1 cellular context compared by ENCODE assay signal in genomic region chr15:49622561-49622960, GRCh38.
TF ChIP-seq lines count a peak whose summit lies in the region.

No MANE protein-coding gene starts in this region.

TF ChIP-seq in WTC11, 78 proteins besides CTCF, POLR2A, EP300 and RAD21 (continued from another document):
- TF ChIP-seq E2F1 (CRISPR knock-in tag; IDR thresholded peaks at IDR 0.05), result no peak
- TF ChIP-seq NFYB (CRISPR knock-in tag; conservative IDR thresholded peaks at IDR 0.05; ENCODE audit: low read depth), result no peak
- no peak for TF ChIP-seq ATF3 (CRISPR knock-in tag; conservative IDR thresholded peaks at IDR 0.05)
- no peak for TF ChIP-seq ZNF263 (CRISPR knock-in tag; IDR thresholded peaks at IDR 0.05; ENCODE audit: low read depth)
- no peak for TF ChIP-seq TEAD4 (CRISPR knock-in tag; IDR thresholded peaks at IDR 0.05)
- TF ChIP-seq NFATC4 (CRISPR knock-in tag; IDR thresholded peaks at IDR 0.05), result no peak
- TF ChIP-seq RORB (CRISPR knock-in tag; IDR thresholded peaks at IDR 0.05), result no peak
- no peak for TF ChIP-seq CBFB (CRISPR knock-in tag; IDR thresholded peaks at IDR 0.05; ENCODE audit: low read depth)
TF ChIP-seq in WTC11: peak in this region for 0.
